In genomic region chr21:42009018-42009830, GRCh38 we compare ENCODE assay signal across 1 cellular context.
TF ChIP-seq lines count a peak whose summit lies in the region.

No MANE protein-coding gene starts in this region.

TF ChIP-seq in HepG2, 621 proteins besides CTCF, POLR2A, EP300 and RAD21 (continued from another document):
- no peak for TF ChIP-seq BRCA1 (CRISPR knock-in tag; IDR thresholded peaks at IDR 0.05)
